1 cellular context compared by ENCODE assay signal in genomic region chr5:14663734-14664269, GRCh38.
TF ChIP-seq lines count a peak whose summit lies in the region.

No MANE protein-coding gene starts in this region.

TF ChIP-seq in GM12878, 131 proteins besides CTCF, POLR2A, EP300 and RAD21 (continued from another document and continues in another):
- TF ChIP-seq ZBTB40 (IDR thresholded peaks at IDR 0.05; ENCODE audit: borderline replicate concordance) (0 out of 2 replicates have a peak, but pooled peaks have one; percentile 1), PML (IDR thresholded peaks at IDR 0.05; ENCODE audit: low read length) (no peak), PAX8 (IDR thresholded peaks at IDR 0.05) (no peak), ZSCAN29 (IDR thresholded peaks at IDR 0.05) (no peak), CHD2 (IDR thresholded peaks at IDR 0.05; ENCODE audit: borderline replicate concordance, low read depth, low read length) (0 out of 2 replicates have a peak, but pooled peaks have one; percentile 3), CUX1 (IDR thresholded peaks at IDR 0.05; ENCODE audit: insufficient replicate concordance, low read depth, low read length) (no peak), JUNB (IDR thresholded peaks at IDR 0.05) (no peak), GABPA (IDR thresholded peaks at IDR 0.05; ENCODE audit: low read depth) (no peak), ATF7 (IDR thresholded peaks at IDR 0.05; ENCODE audit: low read depth) (no peak), SMAD1 (IDR thresholded peaks at IDR 0.05; ENCODE audit: low read depth, partially characterized antibody) (no peak), MTA2 (IDR thresholded peaks at IDR 0.05; ENCODE audit: low read depth) (no peak), RELA (IDR thresholded peaks at IDR 0.05; ENCODE audit: borderline replicate concordance, partially characterized antibody) (no peak), MLLT1 (IDR thresholded peaks at IDR 0.05) (peak; percentile 72; the same call in 1 of the 2 replicates), BHLHE40 (IDR thresholded peaks at IDR 0.05; ENCODE audit: borderline replicate concordance in 1 of 2, low read depth in 2 of 2, low read length in 1 of 2) (no peak), IKZF2 (IDR thresholded peaks at IDR 0.05) (no peak), PRDM15 (CRISPR knock-in tag; IDR thresholded peaks at IDR 0.05) (no peak), POLR2AphosphoS5 (IDR thresholded peaks at IDR 0.05; ENCODE audit: low read length) (0 out of 2 replicates have a peak, but pooled peaks have one; percentile 11), PAX5 (IDR thresholded peaks at IDR 0.05; ENCODE audit: borderline replicate concordance, low read depth, low read length) (no peak), WRNIP1 (IDR thresholded peaks at IDR 0.05; ENCODE audit: borderline replicate concordance, low read depth, low read length) (no peak), KAT2A (conservative IDR thresholded peaks at IDR 0.05; ENCODE audit: control insufficient read depth, low read depth, low read length) (no peak), ZNF622 (IDR thresholded peaks at IDR 0.05) (no peak), ZNF24 (IDR thresholded peaks at IDR 0.05) (no peak), SPI1 (IDR thresholded peaks at IDR 0.05; ENCODE audit: borderline replicate concordance, insufficient read depth, low read depth, low read length) (0 out of 2 replicates have a peak, but pooled peaks have one; percentile 23), HDGF (IDR thresholded peaks at IDR 0.05) (no peak), IRF5 (IDR thresholded peaks at IDR 0.05; ENCODE audit: borderline replicate concordance) (no peak), NBN (IDR thresholded peaks at IDR 0.05) (no peak), FOXK2 (IDR thresholded peaks at IDR 0.05) (no peak), FOXM1 (IDR thresholded peaks at IDR 0.05; ENCODE audit: low read depth, low read length) (peak; percentile 36; the same call in 1 of the 2 replicates), TCF3 (IDR thresholded peaks at IDR 0.05; ENCODE audit: borderline replicate concordance, insufficient read depth, low read depth, low read length) (no peak), NFXL1 (IDR thresholded peaks at IDR 0.05; ENCODE audit: borderline replicate concordance) (no peak), ZBTB4 (CRISPR knock-in tag; IDR thresholded peaks at IDR 0.05) (no peak), RCOR1 (conservative IDR thresholded peaks at IDR 0.05; ENCODE audit: low read depth, low read length) (no peak), CBFB (IDR thresholded peaks at IDR 0.05; ENCODE audit: low read depth) (no peak), ATF2 (IDR thresholded peaks at IDR 0.05; ENCODE audit: low read length) (no peak), JUND (IDR thresholded peaks at IDR 0.05; ENCODE audit: low read depth, low read length) (no peak), YBX1 (IDR thresholded peaks at IDR 0.05) (no peak)
